Comparison of ENCODE assay signal across 27 cellular contexts in the genomic region with DNA sequence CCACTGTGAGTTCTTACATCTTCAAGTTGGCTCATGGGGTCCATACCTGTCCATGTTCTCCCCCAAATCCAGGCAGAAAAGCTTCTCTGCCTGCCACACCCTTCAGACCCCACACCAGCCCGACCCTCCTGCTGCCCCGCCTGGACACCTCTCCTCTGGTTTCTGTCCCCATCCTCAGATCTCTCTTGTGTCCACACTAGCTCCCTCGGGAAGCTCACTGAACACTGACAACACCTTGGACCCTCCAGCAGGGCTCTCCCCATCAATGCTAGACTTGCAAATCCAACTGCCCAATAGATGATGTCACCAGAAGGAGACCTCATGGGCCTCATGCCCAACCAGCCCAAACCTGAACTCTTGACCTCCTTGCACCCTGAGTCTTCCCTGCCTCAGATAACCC. TPM values are rescaled to one million over a fixed set of nuclear protein-coding genes. Genes with fewer than 3 reads are reported as not detected.
DNase-seq lines count a peak whose midpoint lies in the region; ATAC-seq and TF ChIP-seq lines count a peak whose summit lies in the region.
"Had no signal": no experiment of that assay in that cellular context is flagged by ENCODE, and none has a peak within 500 bp of the region (broad histone marks: within the 10 kb centered on the region; RNA-seq: fewer than 3 reads in every experiment).

No MANE protein-coding gene starts in this region.

- in situ Hi-C loops in IMR-90 (cut with MboI; ENCODE audit: low sequenced_read_pairs), result no loop called here

- no peaks in the 10 kb centered on the region for H3K36me3 ChIP-seq in CD4-positive, alpha-beta memory T cell (ENCODE audit: insufficient read depth, low read length)
- peaks cover 15% of the 10 kb centered on the region for H3K36me3 ChIP-seq in IMR-90 (ENCODE audit: control insufficient read depth, insufficient read depth, low read length)
- H3K36me3 ChIP-seq in hepatocyte (replicated peaks; ENCODE audit: insufficient read depth, low read depth), result no peaks in the 10 kb centered on the region
- H3K36me3 ChIP-seq: left ventricle myocardium inferior, suprapubic skin, uterus had no signal

- H3K4me2 ChIP-seq in IMR-90 (ENCODE audit: low read depth, low read length) (no peak overlapping the region; the same call in 1 of the 2 replicates), hepatocyte (no peak overlapping the region)

- no peak overlapping the region for H2BK20ac ChIP-seq in IMR-90 (ENCODE audit: low read depth, low read length)

- H3K14ac ChIP-seq in IMR-90 (replicated peaks; ENCODE audit: low read depth, low read length), result no peak overlapping the region

- ATAC-seq in IMR-90 (ENCODE audit: low read depth) (no peak), GM21515 (IDR thresholded peaks at IDR 0.05; ENCODE audit: unreplicated experiment) (no peak)
- ATAC-seq in activated T-cell treated with anti-CD3 and anti-CD28 coated beads, Interleukin-2, amount 50 U/mL, for 72 hours (replicated peaks in 1 of 2), result no peak
- ATAC-seq: right cardiac atrium had no signal

- H3K27ac Mint-ChIP-seq in CD4-positive, alpha-beta memory T cell, result no peak overlapping the region
- H3K27ac Mint-ChIP-seq in activated T-cell treated with anti-CD3 and anti-CD28 coated beads, Interleukin-2, amount 50 U/mL, for 72 hours, result no peak overlapping the region
- H3K27ac Mint-ChIP-seq: activated CD4-positive, alpha-beta memory T cell treated with anti-CD3 and anti-CD28 coated beads, Interleukin-2, amount 10 ng/mL, durations not matched to agents 7 days and 5 days; activated T-helper 2 cell treated with anti-CD3 and anti-CD28 coated beads, Interferon-gamma antibody, Interleukin-2, Interleukin-4, amounts not matched to agents 10 μg/mL and 5 μg/mL and 100 μg/mL, durations not matched to agents 14 hours and 24 hours and 36 hours had no signal

- POLR2A ChIA-PET in CD4-positive, alpha-beta memory T cell (lab: Charles Lee; ENCODE audit: partially characterized antibody), result interaction anchor here (0.9 to 2.0 kb wide), 4 partner anchors 10 to 123 kb away, joined by 3 to 11 read pairs (median 4); no protein-coding TSS in a partner anchor
- POLR2A ChIA-PET in IMR-90 (lab: Charles Lee; ENCODE audit: unreplicated experiment), result no interaction called here

- H3K9me3 Mint-ChIP-seq in CD4-positive, alpha-beta memory T cell, result no peaks in the 10 kb centered on the region
- no peaks in the 10 kb centered on the region for H3K9me3 Mint-ChIP-seq in activated T-cell treated with anti-CD3 and anti-CD28 coated beads, Interleukin-2, amount 50 U/mL, for 72 hours
- H3K9me3 Mint-ChIP-seq: activated CD4-positive, alpha-beta memory T cell treated with anti-CD3 and anti-CD28 coated beads, Interleukin-2, amount 10 ng/mL, durations not matched to agents 7 days and 5 days; activated T-helper 2 cell treated with anti-CD3 and anti-CD28 coated beads, Interferon-gamma antibody, Interleukin-2, Interleukin-4, amounts not matched to agents 10 μg/mL and 5 μg/mL and 100 μg/mL, durations not matched to agents 14 hours and 24 hours and 36 hours; naive B cell had no signal

- peaks cover 43% of the 10 kb centered on the region for H3K4me1 ChIP-seq in CD4-positive, alpha-beta memory T cell (ENCODE audit: insufficient read depth, low read length)
- H3K4me1 ChIP-seq in IMR-90 (ENCODE audit: control insufficient read depth, insufficient read depth, low read length), result peaks cover 24% of the 10 kb centered on the region
- H3K4me1 ChIP-seq in hepatocyte (ENCODE audit: insufficient read depth), result peaks cover 44% of the 10 kb centered on the region
- H3K4me1 ChIP-seq: parathyroid adenoma had no signal

- intact Hi-C loops in CD4-positive, alpha-beta memory T cell (cut with micrococcal nuclease), result no loop called here
- intact Hi-C loops in IMR-90 (cut with micrococcal nuclease), result no loop called here

- dilution Hi-C loops in IMR-90 (cut with HindIII; ENCODE audit: low sequenced_read_pairs, unreplicated experiment), result no loop called here

- peaks cover 65% of the 10 kb centered on the region for H3K79me2 ChIP-seq in hepatocyte
- H3K79me2 ChIP-seq: parathyroid adenoma had no signal

- no peak overlapping the region for H3K9ac ChIP-seq in IMR-90 (ENCODE audit: low read depth, low read length)
- H3K9ac ChIP-seq: parathyroid adenoma had no signal

- peaks cover 19 to 85% of the 10 kb centered on the region in 2 experiments; a peak in 3 of 4 replicates for H3K79me1 ChIP-seq in IMR-90 (ENCODE audit: low read depth in 1 of 2, low read length in 2 of 2)

- BruUV-seq in IMR-90 (replicated peaks; lab: Mats Ljungman, UMichigan), result no TSS peak

- no peak overlapping the region for H4K8ac ChIP-seq in IMR-90 (ENCODE audit: low read depth in 2 of 2, low read length in 2 of 2)

- H3K4ac ChIP-seq in IMR-90 (ENCODE audit: low read depth, low read length), result no peak overlapping the region

- 90% methylated on average over 3 of the region's 3 CpGs; no CpG with 5 or more reads in 1 of the 2 experiments for WGBS in IMR-90 (ENCODE audit: extremely low coverage in 2 of 2, insufficient read length in 1 of 2), 2 experiments
- 97% methylated on average over 3 of the region's 3 CpGs for WGBS in hepatocyte (ENCODE audit: low lambda C conversion rate, missing lambda C conversion rate)

- H2BK15ac ChIP-seq in IMR-90 (ENCODE audit: low read depth, low read length), result no peak overlapping the region

- CTCF ChIA-PET in CD4-positive, alpha-beta memory T cell (lab: Charles Lee; ENCODE audit: partially characterized antibody), result interaction anchor here (1.0 to 3.1 kb wide), 3 partner anchors 16 to 62 kb away, joined by 3 to 11 read pairs (median 3); no protein-coding TSS in a partner anchor
- CTCF ChIA-PET in IMR-90 (lab: Yijun Ruan, JAX), result no interaction called here

- no peak overlapping the region for H4K91ac ChIP-seq in IMR-90 (ENCODE audit: insufficient read depth, low read depth, low read length)

- no peak overlapping the region for H3K27ac ChIP-seq in CD4-positive, alpha-beta memory T cell (ENCODE audit: low read depth, low read length)
- H3K27ac ChIP-seq in IMR-90 (ENCODE audit: insufficient read depth, low read length), result no peak overlapping the region
- peak overlapping the region; percentile 81 for H3K27ac ChIP-seq in hepatocyte
- H3K27ac ChIP-seq: epithelial cell of prostate, left ventricle myocardium inferior, parathyroid adenoma, SJSA1, suprapubic skin, uterus had no signal

- peaks cover 11 to 47% (median 16%) of the 10 kb centered on the region in 4 donors for H3K4me1 Mint-ChIP-seq in CD4-positive, alpha-beta memory T cell
- H3K4me1 Mint-ChIP-seq in activated T-cell treated with anti-CD3 and anti-CD28 coated beads, Interleukin-2, amount 50 U/mL, for 72 hours (ENCODE audit: low read depth), result peaks cover 15% of the 10 kb centered on the region

- peaks cover 25 to 26% of the 10 kb centered on the region in 2 donors for H3K27me3 Mint-ChIP-seq in CD4-positive, alpha-beta memory T cell
- H3K27me3 Mint-ChIP-seq in activated T-cell treated with anti-CD3 and anti-CD28 coated beads, Interleukin-2, amount 50 U/mL, for 72 hours (ENCODE audit: low read depth), result peaks cover 60% of the 10 kb centered on the region

- no peak for DNase-seq in CD4-positive, alpha-beta memory T cell
- DNase-seq in IMR-90 (no peak), hepatocyte (ENCODE audit: low spot score) (no peak), retina (peak; percentile 0), HT-29 (ENCODE audit: low spot score) (no peak), NCI-H2029 treated with DMSO at 0.1 percent for 48 hours (lab: John Stamatoyannopoulos, UW) (no peak)
- DNase-seq in activated T-cell treated with anti-CD3 and anti-CD28 coated beads, Interleukin-2, amount 50 U/mL, for 72 hours, result no peak
- DNase-seq: activated CD4-positive, alpha-beta memory T cell treated with anti-CD3 and anti-CD28 coated beads, Interleukin-2, amount 10 ng/mL, durations not matched to agents 7 days and 5 days; activated CD4-positive, CD25-positive, alpha-beta regulatory T cell treated with anti-CD3 and anti-CD28 coated beads, Interleukin-2, amount 50 U/mL, for 72 hours; activated CD8-positive, alpha-beta memory T cell treated with anti-CD3 and anti-CD28 coated beads, Interleukin-2, amount 50 U/mL, for 48 hours; cerebellar nuclear complex; KBM-7; left ventricle myocardium inferior; MG63; naive B cell; NCI-H345; NCI-H748 treated with DMSO at 0.1 percent for 48 hours; right cardiac atrium; stimulated activated CD4-positive, alpha-beta T cell treated with anti-CD3 and anti-CD28 coated beads, Interleukin-15, amount 100 ng/mL, for 24 hours; stimulated activated naive CD4-positive, alpha-beta T cell had no signal

- H2AK5ac ChIP-seq in IMR-90 (ENCODE audit: low read depth, low read length), result peak overlapping the region; percentile 35; the same call in 1 of the 2 replicates

- no peak for TF ChIP-seq CTCF in IMR-90 (conservative IDR thresholded peaks at IDR 0.05; ENCODE audit: low read depth, low read length)
- TF ChIP-seq CTCF in hepatocyte (IDR thresholded peaks at IDR 0.05; ENCODE audit: poor library complexity), result no peak

- no peak overlapping the region for H2BK5ac ChIP-seq in IMR-90 (ENCODE audit: low read depth, low read length, poor library complexity, severe bottlenecking)

- no peak overlapping the region for H3K4me3 ChIP-seq in CD4-positive, alpha-beta memory T cell (ENCODE audit: low read length in 2 of 2)
- no peak overlapping the region for H3K4me3 ChIP-seq in IMR-90 (ENCODE audit: insufficient read depth, low read depth, low read length)
- no peak overlapping the region for H3K4me3 ChIP-seq in hepatocyte
- H3K4me3 ChIP-seq: MG63, SJSA1, uterus had no signal

- no peak for TF ChIP-seq RAD21 in IMR-90 (IDR thresholded peaks at IDR 0.05; ENCODE audit: low read length)

- H3K9me2 ChIP-seq in hepatocyte (replicated peaks; ENCODE audit: insufficient read depth), result no peaks in the 10 kb centered on the region

- H3K9me3 ChIP-seq in CD4-positive, alpha-beta memory T cell (ENCODE audit: control insufficient read depth in 1 of 2, low read length in 2 of 2), result no peaks in the 10 kb centered on the region
- no peaks in the 10 kb centered on the region for H3K9me3 ChIP-seq in IMR-90 (ENCODE audit: control insufficient read depth, insufficient read depth, low read length)
- H3K9me3 ChIP-seq in hepatocyte (ENCODE audit: low read depth), result no peaks in the 10 kb centered on the region
- H3K9me3 ChIP-seq: left ventricle myocardium inferior, MG63, suprapubic skin, uterus had no signal

- H3K27me3 ChIP-seq in CD4-positive, alpha-beta memory T cell (ENCODE audit: insufficient read depth, low read length), result peaks cover 28% of the 10 kb centered on the region
- H3K27me3 ChIP-seq in IMR-90 (ENCODE audit: control insufficient read depth, insufficient read depth, low read length), result no peaks in the 10 kb centered on the region
- H3K27me3 ChIP-seq in hepatocyte, result peaks cover 34% of the 10 kb centered on the region
- H3K27me3 ChIP-seq: MG63, SJSA1, uterus had no signal

- H4K5ac ChIP-seq in IMR-90 (ENCODE audit: low read depth, low read length), result no peak overlapping the region

- no peaks in the 10 kb centered on the region for H3K36me3 Mint-ChIP-seq in CD4-positive, alpha-beta memory T cell
- no peaks in the 10 kb centered on the region for H3K36me3 Mint-ChIP-seq in activated T-cell treated with anti-CD3 and anti-CD28 coated beads, Interleukin-2, amount 50 U/mL, for 72 hours (ENCODE audit: insufficient read depth in 2 of 2)

- H3K4me3 Mint-ChIP-seq in CD4-positive, alpha-beta memory T cell, result peak overlapping the region in 6 of 8 donors; percentile 17 to 64 (median 29)
- H3K4me3 Mint-ChIP-seq in activated T-cell treated with anti-CD3 and anti-CD28 coated beads, Interleukin-2, amount 50 U/mL, for 72 hours, result no peak overlapping the region
- H3K4me3 Mint-ChIP-seq: activated CD4-positive, alpha-beta memory T cell treated with anti-CD3 and anti-CD28 coated beads, Interleukin-2, amount 10 ng/mL, durations not matched to agents 7 days and 5 days had no signal

- no peak overlapping the region for H2BK120ac ChIP-seq in IMR-90 (ENCODE audit: low read depth, low read length)

- H3K18ac ChIP-seq in IMR-90 (ENCODE audit: low read depth, low read length), result no peak overlapping the region

- peaks cover 29% of the 10 kb centered on the region for H3K9me1 ChIP-seq in IMR-90 (ENCODE audit: insufficient read depth, low read length)

- no peak overlapping the region for H2AFZ ChIP-seq in IMR-90 (replicated peaks; ENCODE audit: low read length, poor library complexity)
- no peak overlapping the region for H2AFZ ChIP-seq in hepatocyte
- H2AFZ ChIP-seq: parathyroid adenoma had no signal

- no peak overlapping the region for H3K56ac ChIP-seq in IMR-90 (ENCODE audit: extremely low read depth, insufficient read depth, low read length)

- H4K20me1 ChIP-seq in IMR-90 (ENCODE audit: insufficient read depth, low read length), result peaks cover 70% of the 10 kb centered on the region
- H4K20me1 ChIP-seq in hepatocyte (ENCODE audit: insufficient read depth, poor library complexity, severe bottlenecking), result peaks cover 60% of the 10 kb centered on the region

- no peak for TF ChIP-seq POLR2A in IMR-90 (IDR thresholded peaks at IDR 0.05; ENCODE audit: low read depth, low read length)

- peak overlapping the region; percentile 18; the same call in 1 of the 2 replicates for H3K23ac ChIP-seq in IMR-90 (ENCODE audit: low read depth, low read length)

- H2AK9ac ChIP-seq in IMR-90 (replicated peaks; ENCODE audit: low read depth, low read length, poor library complexity), result no peak overlapping the region

RNA-seq across cellular contexts. Expression of gene SCARF2, which starts 2.9 kb away (rescaled TPM):
- 1 to 10 TPM; 2.6 to 2.7 TPM for total RNA-seq in CD4-positive, alpha-beta memory T cell
- polyA plus RNA-seq in CD4-positive, alpha-beta memory T cell, result 1 to 10 TPM in 1 of 2 donors, under 1 TPM in 1; 0.12 to 1.1 TPM
- total RNA-seq in IMR-90 (2012; rRNA removed), result 3.4 and 4.2 TPM in 2 replicates
- 37.0 and 55.8 TPM in 2 replicates for polyA plus RNA-seq in IMR-90 (2012; rRNA removed)
- 44.5 and 81.9 TPM in 2 replicates for polyA plus RNA-seq in IMR-90 (2012; cell fraction: cytosol; rRNA removed)
- polyA plus RNA-seq in IMR-90 (2012; cell fraction: nucleus; rRNA removed; ENCODE audit: low replicate concordance), result 68.1 and 248 TPM in 2 replicates
- 14.6 and 19.3 TPM in 2 replicates for total RNA-seq in hepatocyte
- 35.2 and 39.0 TPM in 2 replicates for polyA plus RNA-seq in hepatocyte
- 0.18 and 0.39 TPM in 2 replicates for total RNA-seq in HT-29 (2014; rRNA removed; shearing (Covaris generic))
- 1 to 10 TPM; 1.0 to 1.4 TPM for total RNA-seq in activated T-cell treated with anti-CD3 and anti-CD28 coated beads, Interleukin-2, amount 50 U/mL, for 72 hours

RNA-seq across cellular contexts. Expression of gene ZNF74, which starts 40.8 kb away (rescaled TPM):
- 10 to 100 TPM; 16.5 to 17.4 TPM for total RNA-seq in CD4-positive, alpha-beta memory T cell
- polyA plus RNA-seq in CD4-positive, alpha-beta memory T cell, result 10 to 100 TPM in 1 of 2 donors, 1 to 10 TPM in 1; 3.0 to 10.1 TPM
- 6.9 and 7.5 TPM in 2 replicates for total RNA-seq in IMR-90 (2012; rRNA removed)
- polyA plus RNA-seq in IMR-90 (2012; rRNA removed), result 8.4 TPM in 2 replicates
- 5.9 and 10.0 TPM in 2 replicates for polyA plus RNA-seq in IMR-90 (2012; cell fraction: cytosol; rRNA removed)
- polyA plus RNA-seq in IMR-90 (2012; cell fraction: nucleus; rRNA removed; ENCODE audit: low replicate concordance), result 14.7 and 28.8 TPM in 2 replicates
- 15.6 and 15.7 TPM in 2 replicates for total RNA-seq in hepatocyte
- polyA plus RNA-seq in hepatocyte, result 11.1 and 17.9 TPM in 2 replicates
- total RNA-seq in HT-29 (2014; rRNA removed; shearing (Covaris generic)), result 18.6 and 22.2 TPM in 2 replicates
- 10 to 100 TPM in 1 of 2 donors, 1 to 10 TPM in 1; 8.3 to 11.7 TPM for total RNA-seq in activated T-cell treated with anti-CD3 and anti-CD28 coated beads, Interleukin-2, amount 50 U/mL, for 72 hours

Comparison
In these comparisons a context has a peak if more than half of its experiments do, and no peak if none do; other contexts are left out.
1. H3K4me3 Mint-ChIP-seq: peak in CD4-positive, alpha-beta memory T cell (6 of 8); none in activated T-cell treated with anti-CD3 and anti-CD28 coated beads, Interleukin-2, amount 50 U/mL, for 72 hours (0 of 2).